In genomic region chr3:12483872-12484197, GRCh38 we compare ENCODE assay signal across 8 cellular contexts. TPM values are rescaled to one million over a fixed set of nuclear protein-coding genes. Genes with fewer than 3 reads are reported as not detected.
DNase-seq lines count a peak whose midpoint lies in the region; ATAC-seq and TF ChIP-seq lines count a peak whose summit lies in the region.

No MANE protein-coding gene starts in this region.

- peaks cover 19 to 43% (median 33%) of the 10 kb centered on the region in 4 donors for H3K4me1 Mint-ChIP-seq in CD4-positive, alpha-beta memory T cell
- peaks cover 41% of the 10 kb centered on the region for H3K4me1 Mint-ChIP-seq in neural crest cell

- H3K9me3 ChIP-seq in CD4-positive, alpha-beta memory T cell (ENCODE audit: control insufficient read depth in 1 of 2, low read length in 2 of 2) = no peaks in the 10 kb centered on the region
- H3K9me3 ChIP-seq in MM.1S (replicated peaks; ENCODE audit: insufficient read depth, low read length) (no peaks in the 10 kb centered on the region), duodenal mucosa (ENCODE audit: control insufficient read depth in 1 of 2, low read length in 2 of 2) (no peaks in the 10 kb centered on the region)

- POLR2A ChIA-PET in CD4-positive, alpha-beta memory T cell (lab: Charles Lee; ENCODE audit: partially characterized antibody) = interaction anchor here (0.8 to 3.3 kb wide), 11 partner anchors 11 to 1212 kb away, joined by 3 to 29 read pairs (median 5); partner anchors contain the start of genes ATG7, MKRN2, RAF1 and RPL32

- no peaks in the 10 kb centered on the region for H4K20me1 ChIP-seq in MM.1S (ENCODE audit: insufficient read depth, low read length)

- H3K9me3 Mint-ChIP-seq in CD4-positive, alpha-beta memory T cell = no peaks in the 10 kb centered on the region
- no peaks in the 10 kb centered on the region for H3K9me3 Mint-ChIP-seq in neural crest cell

- peaks cover 16% of the 10 kb centered on the region for H3F3A ChIP-seq in MM.1S (ENCODE audit: insufficient read depth, low read length)

- H2AFZ ChIP-seq in MM.1S (ENCODE audit: low read length) = peak overlapping the region; percentile 89

- H3K4me1 ChIP-seq in CD4-positive, alpha-beta memory T cell (ENCODE audit: insufficient read depth, low read length) = peaks cover 28% of the 10 kb centered on the region
- peaks cover 10% of the 10 kb centered on the region for H3K4me1 ChIP-seq in MM.1S (ENCODE audit: low read length)
- H3K4me1 ChIP-seq in duodenal mucosa (ENCODE audit: control insufficient read depth in 1 of 2, insufficient read depth in 2 of 2, low read length in 2 of 2) = peaks cover 30 to 40% of the 10 kb centered on the region in 2 donors

- H3K27ac Mint-ChIP-seq in CD4-positive, alpha-beta memory T cell = peak overlapping the region; percentile 96 to 99 (median 97)
- H3K27ac Mint-ChIP-seq in neural crest cell (ENCODE audit: unreplicated experiment) = no peak overlapping the region

- H3K9ac ChIP-seq in MM.1S (ENCODE audit: low read length) = peak overlapping the region; percentile 55
- H3K9ac ChIP-seq in duodenal mucosa (ENCODE audit: low read depth in 1 of 2, low read length in 2 of 2) = peak overlapping the region; percentile 71 to 81

- TF ChIP-seq CTCF in MM.1S (IDR thresholded peaks at IDR 0.05; ENCODE audit: low read length) = no peak; the same call in 1 of the 2 replicates
- no peak for TF ChIP-seq CTCF in neural crest cell (conservative IDR thresholded peaks at IDR 0.05)

- peaks cover 30% of the 10 kb centered on the region for H3K79me2 ChIP-seq in MM.1S (ENCODE audit: low read length)

- no peak for ATAC-seq in HG03175 (IDR thresholded peaks at IDR 0.05; ENCODE audit: unreplicated experiment)

- peak overlapping the region; percentile 90 to 98 (median 96) for H3K4me3 Mint-ChIP-seq in CD4-positive, alpha-beta memory T cell
- H3K4me3 Mint-ChIP-seq in neural crest cell = peak overlapping the region; percentile 96

- no peaks in the 10 kb centered on the region for H3K9me2 ChIP-seq in MM.1S (replicated peaks; ENCODE audit: insufficient read depth, low read length)

- peak overlapping the region; percentile 27 to 78 for H3K4me3 ChIP-seq in CD4-positive, alpha-beta memory T cell (ENCODE audit: low read length in 2 of 2)
- H3K4me3 ChIP-seq in MM.1S (ENCODE audit: low read length) = peak overlapping the region; percentile 68
- peak overlapping the region; percentile 87 to 94 for H3K4me3 ChIP-seq in duodenal mucosa (ENCODE audit: low read depth in 1 of 2, low read length in 2 of 2)

- H3K4me2 ChIP-seq in MM.1S (ENCODE audit: low read depth, low read length) = peak overlapping the region; percentile 86

- H3K27ac ChIP-seq in CD4-positive, alpha-beta memory T cell (ENCODE audit: low read depth, low read length) = peak overlapping the region; percentile 81
- H3K27ac ChIP-seq in MM.1S (ENCODE audit: low read length) (peak overlapping the region; percentile 75; the same call in 1 of the 2 replicates), duodenal mucosa (ENCODE audit: low read depth, low read length) (peak overlapping the region; percentile 70)

- intact Hi-C loops in CD4-positive, alpha-beta memory T cell (cut with micrococcal nuclease) = loop anchor here (1.0 to 5.0 kb wide), 7 partner anchors 73 to 842 kb away; partner anchors contain the start of genes MKRN2, RAF1, RPL32 and TAMM41

- H3K36me3 ChIP-seq in CD4-positive, alpha-beta memory T cell (ENCODE audit: insufficient read depth, low read length) = no peaks in the 10 kb centered on the region
- H3K36me3 ChIP-seq in MM.1S (replicated peaks; ENCODE audit: insufficient read depth, low read length) (no peaks in the 10 kb centered on the region), duodenal mucosa (ENCODE audit: control insufficient read depth in 1 of 2, insufficient read depth in 2 of 2, low read length in 2 of 2) (no peaks in the 10 kb centered on the region)

- no peak for DNase-seq in CD4-positive, alpha-beta memory T cell
- DNase-seq in MM.1S (no peak), neural crest cell (ENCODE audit: low read depth, low spot score) (no peak), ureter (ENCODE audit: low spot score) (no peak), germinal center (ENCODE audit: low spot score) (no peak), NCI-H2107 (lab: John Stamatoyannopoulos, UW) (no peak)

- CTCF ChIA-PET in CD4-positive, alpha-beta memory T cell (lab: Charles Lee; ENCODE audit: partially characterized antibody) = interaction anchor here (0.6 to 3.0 kb wide), 7 partner anchors 10 to 349 kb away, joined by 3 to 16 read pairs (median 3); no protein-coding TSS in a partner anchor

- no peaks in the 10 kb centered on the region for H3K27me3 ChIP-seq in CD4-positive, alpha-beta memory T cell (ENCODE audit: insufficient read depth, low read length)
- H3K27me3 ChIP-seq in MM.1S (replicated peaks; ENCODE audit: insufficient read depth, low read length) = no peaks in the 10 kb centered on the region
- no peaks in the 10 kb centered on the region for H3K27me3 ChIP-seq in duodenal mucosa (ENCODE audit: control insufficient read depth in 1 of 2, insufficient read depth in 2 of 2, low read length in 2 of 2)

- H3K27me3 Mint-ChIP-seq in CD4-positive, alpha-beta memory T cell = no peaks in the 10 kb centered on the region
- H3K27me3 Mint-ChIP-seq in neural crest cell (ENCODE audit: low read depth) = peaks cover 15% of the 10 kb centered on the region

- peaks cover 3 to 7% of the 10 kb centered on the region in 2 donors for H3K36me3 Mint-ChIP-seq in CD4-positive, alpha-beta memory T cell
- peaks cover 2% of the 10 kb centered on the region for H3K36me3 Mint-ChIP-seq in neural crest cell (ENCODE audit: low read depth)

RNA-seq across cellular contexts. Expression of gene TSEN2, which starts 0.4 kb away (rescaled TPM):
- total RNA-seq in CD4-positive, alpha-beta memory T cell = 10 to 100 TPM; 18.5 to 19.6 TPM
- 10 to 100 TPM; 11.2 to 13.9 TPM for polyA plus RNA-seq in CD4-positive, alpha-beta memory T cell
- 26.5 and 28.1 TPM in 2 replicates for total RNA-seq in neural crest cell
- total RNA-seq in ureter = 52.6 TPM
